Comparison of ENCODE assay signal across 16 cellular contexts in the genomic region with DNA sequence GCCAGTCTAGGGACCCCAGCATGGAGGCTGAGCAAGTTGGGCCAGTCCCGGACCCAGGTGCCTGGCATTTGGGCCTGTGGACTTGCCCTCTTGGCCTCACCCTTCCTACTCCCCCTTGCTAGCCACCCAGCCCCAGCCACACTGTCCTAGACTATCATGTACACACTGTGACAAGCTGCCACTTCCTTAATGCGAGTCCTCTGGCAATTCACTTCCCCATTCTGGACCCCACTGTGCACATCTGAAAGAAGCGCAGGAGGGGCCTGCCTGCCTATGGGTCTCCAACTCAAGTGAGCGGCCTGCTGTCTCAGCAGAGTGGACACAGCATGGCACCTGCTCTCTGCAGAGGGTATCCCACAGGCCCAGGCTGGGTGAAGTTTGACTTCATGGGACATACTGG.
DNase-seq lines count a peak whose midpoint lies in the region; ATAC-seq and TF ChIP-seq lines count a peak whose summit lies in the region.
"Had no signal": no experiment of that assay in that cellular context is flagged by ENCODE, and none has a peak within 500 bp of the region (broad histone marks: within the 10 kb centered on the region; RNA-seq: fewer than 3 reads in every experiment).

No MANE protein-coding gene starts in this region.

- POLR2A ChIA-PET in A673 (lab: Charles Lee; ENCODE audit: low non-redundant PET), result no interaction called here

- DNase-seq in NOMO-1 treated with dmso at 0.1 percent for 144 hours (lab: John Stamatoyannopoulos, UW; ENCODE audit: unreplicated experiment) (peak; percentile 69), globus pallidus (ENCODE audit: low spot score) (peak; percentile 16), NCI-H1417 treated with DMSO at 0.1 percent for 48 hours (lab: John Stamatoyannopoulos, UW) (no peak), NCI-H82 (lab: John Stamatoyannopoulos, UW) (no peak), A673 (ENCODE audit: low spot score) (no peak)
- no peak for DNase-seq in activated CD4-positive, alpha-beta T cell treated with anti-CD3 and anti-CD28 coated beads for 48 hours
- DNase-seq: activated CD4-positive, alpha-beta memory T cell treated with anti-CD3 and anti-CD28 coated beads, Interleukin-2, amount 10 ng/mL, durations not matched to agents 7 days and 5 days; DMS 273 treated with DMSO at 0.1 percent for 48 hours; effector CD8-positive, alpha-beta T cell; left ventricle myocardium superior; NCI-H2107; NCI-H774; Right ventricle myocardium superior had no signal

- H3K27ac ChIP-seq in BLaER1 treated with 17β-estradiol and CSF1 and Interleukin-3, amounts not matched to agents 10 nM and 100 nM, result peak overlapping the region in 7 of 11 experiments; percentile 17 to 46 (median 36); a peak in 7 of 22 replicates
- no peak overlapping the region for H3K27ac ChIP-seq in A673 (ENCODE audit: low read depth, low read length, poor library complexity, severe bottlenecking)
- H3K27ac ChIP-seq: cardiac muscle cell had no signal

- no peaks in the 10 kb centered on the region for H3K27me3 ChIP-seq in BLaER1 treated with 17β-estradiol and CSF1 and Interleukin-3, amounts not matched to agents 10 nM and 100 nM
- peaks cover 70% of the 10 kb centered on the region for H3K27me3 ChIP-seq in A673 (replicated peaks; ENCODE audit: insufficient read depth, low read depth, low read length, poor library complexity)
- H3K27me3 ChIP-seq: cardiac muscle cell had no signal

- no peak overlapping the region for H3K4me3 ChIP-seq in BLaER1 treated with 17β-estradiol and CSF1 and Interleukin-3, amounts not matched to agents 10 nM and 100 nM
- no peak overlapping the region for H3K4me3 ChIP-seq in A673 (ENCODE audit: low read depth, low read length, poor library complexity, severe bottlenecking)
- H3K4me3 ChIP-seq: cardiac muscle cell had no signal

- no TSS peak for BruUV-seq in A673 (replicated peaks; lab: Mats Ljungman, UMichigan)

- H3K4me1 ChIP-seq in BLaER1 treated with 17β-estradiol and CSF1 and Interleukin-3, amounts not matched to agents 10 nM and 100 nM, result peaks cover 72 to 79% (median 75%) of the 10 kb centered on the region in 10 experiments
- peaks cover 26% of the 10 kb centered on the region for H3K4me1 ChIP-seq in A673 (ENCODE audit: insufficient read depth, low read length, poor library complexity, severe bottlenecking)

- H3K9ac ChIP-seq in BLaER1 treated with 17β-estradiol and CSF1 and Interleukin-3, amounts not matched to agents 10 nM and 100 nM, result peak overlapping the region in 3 of 11 experiments; percentile 16 to 55 (median 35); a peak in 1 of 22 replicates

- H3K36me3 ChIP-seq in BLaER1 treated with 17β-estradiol and CSF1 and Interleukin-3, amounts not matched to agents 10 nM and 100 nM, result no peaks in the 10 kb centered on the region
- no peaks in the 10 kb centered on the region for H3K36me3 ChIP-seq in A673 (ENCODE audit: insufficient read depth, low read length, poor library complexity, severe bottlenecking)
- H3K36me3 ChIP-seq: cardiac muscle cell had no signal

- H4K20me1 ChIP-seq in BLaER1 treated with 17β-estradiol and CSF1 and Interleukin-3, amounts not matched to agents 10 nM and 100 nM, result peaks cover 0 to 6% (median 0%) of the 10 kb centered on the region in 11 experiments; a peak in 2 of 22 replicates

- no peak for TF ChIP-seq CTCF in A673 (conservative IDR thresholded peaks at IDR 0.05; ENCODE audit: low read depth, low read length)

- CTCF ChIA-PET in A673 (lab: Charles Lee), result no interaction called here

- no peaks in the 10 kb centered on the region for H3K9me3 ChIP-seq in BLaER1 treated with 17β-estradiol and CSF1 and Interleukin-3, amounts not matched to agents 10 nM and 100 nM (replicated peaks in 1 of 11)
- no peaks in the 10 kb centered on the region for H3K9me3 ChIP-seq in A673 (ENCODE audit: low read depth, low read length, poor library complexity, severe bottlenecking)

- intact Hi-C loops in A673 (cut with micrococcal nuclease; ENCODE audit: unreplicated experiment), result no loop called here

- ATAC-seq in HG02852 (IDR thresholded peaks at IDR 0.05; ENCODE audit: unreplicated experiment), result peak; percentile 28
- ATAC-seq: left ventricle myocardium superior had no signal

- peak overlapping the region; percentile 68 to 90 (median 75) for H3K4me2 ChIP-seq in BLaER1 treated with 17β-estradiol and CSF1 and Interleukin-3, amounts not matched to agents 10 nM and 100 nM

Comparison
In these comparisons a context has a peak if more than half of its experiments do, and no peak if none do; other contexts are left out.
1. DNase-seq: peak in NOMO-1 treated with dmso at 0.1 percent for 144 hours (single experiment) and globus pallidus (single experiment); none in activated CD4-positive, alpha-beta T cell treated with anti-CD3 and anti-CD28 coated beads for 48 hours (single experiment), NCI-H1417 treated with DMSO at 0.1 percent for 48 hours (single experiment), NCI-H82 (single experiment) and A673 (single experiment).